ENCODE assay signal across 13 cellular contexts in the genomic region with DNA sequence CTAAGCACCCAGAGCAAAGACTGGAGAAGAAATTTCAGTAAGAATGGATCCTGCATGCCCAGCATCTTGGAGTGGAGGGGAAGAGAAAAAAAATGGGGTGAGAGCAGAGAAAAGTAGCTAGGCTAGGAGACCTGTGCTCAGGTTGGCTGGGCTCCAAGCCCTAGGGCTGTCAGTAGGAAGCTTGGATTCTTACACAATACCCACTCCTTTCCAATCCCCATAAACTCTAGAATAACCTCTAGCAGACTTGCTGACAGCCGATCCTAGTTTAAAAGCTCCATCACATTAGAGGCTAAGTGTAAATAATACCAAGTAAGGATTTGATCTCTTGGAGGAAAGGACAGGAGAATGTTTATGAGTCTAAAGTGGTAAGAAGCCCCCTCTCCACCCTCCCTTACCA. TPM values are rescaled to one million over a fixed set of nuclear protein-coding genes. Genes with fewer than 3 reads are reported as not detected.
A peak's percentile ranks its signal among the peaks of the same experiment; 100 is the strongest.
DNase-seq lines count a peak whose midpoint lies in the region; ATAC-seq, FAIRE-seq and TF ChIP-seq lines count a peak whose summit lies in the region.
"Had no signal": no experiment of that assay in that cellular context is flagged by ENCODE, and none has a peak within 500 bp of the region (broad histone marks: within the 10 kb centered on the region; RNA-seq: fewer than 3 reads in every experiment).

No MANE protein-coding gene starts in this region.

- TF ChIP-seq CTCF in bronchial epithelial cell (IDR thresholded peaks at IDR 0.05; ENCODE audit: insufficient read depth, low read length, severe bottlenecking) (no peak), mucosa of descending colon (IDR thresholded peaks at IDR 0.05) (no peak), thyroid gland (IDR thresholded peaks at IDR 0.05) (no peak)

- WGBS in thyroid gland, 2 donors = 41 to 65% methylated on average over 1 of the region's 1 CpG

- no peaks in the 10 kb centered on the region for H3K9me3 ChIP-seq in MG63
- H3K9me3 ChIP-seq in mucosa of descending colon = no peaks in the 10 kb centered on the region
- no peaks in the 10 kb centered on the region for H3K9me3 ChIP-seq in thyroid gland
- H3K9me3 ChIP-seq: pancreas had no signal

- intact Hi-C loops in mucosa of descending colon (cut with DNase I, micrococcal nuclease) (no loop called here), thyroid gland (cut with DNase I) (no loop called here)

- FAIRE-seq in bronchial epithelial cell (lab: Jason Lieb, UNC) = no peak
- FAIRE-seq: kidney, pancreas had no signal

- H3K27me3 ChIP-seq in MG63 (no peaks in the 10 kb centered on the region), bronchial epithelial cell (ENCODE audit: control insufficient read depth, insufficient read depth, low read length) (no peaks in the 10 kb centered on the region), thyroid gland (no peaks in the 10 kb centered on the region)
- H3K27me3 ChIP-seq: pancreas had no signal

- H3K27ac ChIP-seq in thyroid gland = no peak overlapping the region
- H3K27ac ChIP-seq: pancreas had no signal

- DNase-seq in GM03348 (ENCODE audit: low spot score) = peak; percentile 16
- DNase-seq in MG63 = peak; percentile 38
- DNase-seq in bronchial epithelial cell (ENCODE audit: low read depth) = peak; percentile 84
- DNase-seq in mucosa of descending colon = peak in 2 of 3 donors; percentile 32 to 43
- no peak for DNase-seq in UCSD-AML1 (lab: John Stamatoyannopoulos, UW; ENCODE audit: unreplicated experiment)
- DNase-seq in germinal center (ENCODE audit: low spot score) = no peak
- no peak for DNase-seq in thyroid gland
- DNase-seq: activated CD4-positive, CD25-positive, alpha-beta regulatory T cell; activated naive CD4-positive, alpha-beta T cell; kidney; NK-92 treated with Interleukin-12 subunit alpha and Interleukin-12 subunit beta, amount 100 ng/mL, for 24 hours had no signal

- peak; percentile 63 for ATAC-seq in mucosa of descending colon
- ATAC-seq in GM18858 (IDR thresholded peaks at IDR 0.05; ENCODE audit: unreplicated experiment) = no peak

- no peak for TF ChIP-seq POLR2A in thyroid gland (IDR thresholded peaks at IDR 0.05)

- H3K4me3 ChIP-seq in MG63 (no peak overlapping the region), bronchial epithelial cell (ENCODE audit: low read depth, low read length) (no peak overlapping the region), mucosa of descending colon (no peak overlapping the region), thyroid gland (replicated peaks in 1 of 3) (no peak overlapping the region)
- H3K4me3 ChIP-seq: pancreas had no signal

- H3K4me1 ChIP-seq in mucosa of descending colon (ENCODE audit: low read depth) (no peaks in the 10 kb centered on the region), thyroid gland (no peaks in the 10 kb centered on the region)
- H3K4me1 ChIP-seq: pancreas had no signal

- no peaks in the 10 kb centered on the region for H3K36me3 ChIP-seq in MG63
- no peaks in the 10 kb centered on the region for H3K36me3 ChIP-seq in bronchial epithelial cell (ENCODE audit: control insufficient read depth, insufficient read depth, low read length)
- H3K36me3 ChIP-seq in mucosa of descending colon (ENCODE audit: low read depth) = no peaks in the 10 kb centered on the region
- no peaks in the 10 kb centered on the region for H3K36me3 ChIP-seq in thyroid gland
- H3K36me3 ChIP-seq: pancreas had no signal

RNA-seq across cellular contexts. Expression of a gene that starts 46.2 kb away (rescaled TPM):
- 15.8 and 24.1 TPM in 2 replicates for total RNA-seq in MG63 (2014; rRNA removed; shearing (Covaris generic); ENCODE audit: low replicate concordance)
- 45.5 and 70.0 TPM in 2 replicates for total RNA-seq in bronchial epithelial cell
- total RNA-seq in mucosa of descending colon = 10 to 100 TPM; 22.1 to 29.8 (median 27.6) TPM
- total RNA-seq in thyroid gland = 10 to 100 TPM in 1 of 4 donors, 1 to 10 TPM in 3; 5.7 to 28.6 (median 7.9) TPM

Comparison
In these comparisons a context has a peak if more than half of its experiments do, and no peak if none do; other contexts are left out.
1. DNase-seq: peak in GM03348 (single experiment), MG63 (single experiment), bronchial epithelial cell (single experiment) and mucosa of descending colon (2 of 3); none in UCSD-AML1 (single experiment), germinal center (single experiment) and thyroid gland (0 of 2).